ENCODE assay signal across 1 cellular context in the genomic region with DNA sequence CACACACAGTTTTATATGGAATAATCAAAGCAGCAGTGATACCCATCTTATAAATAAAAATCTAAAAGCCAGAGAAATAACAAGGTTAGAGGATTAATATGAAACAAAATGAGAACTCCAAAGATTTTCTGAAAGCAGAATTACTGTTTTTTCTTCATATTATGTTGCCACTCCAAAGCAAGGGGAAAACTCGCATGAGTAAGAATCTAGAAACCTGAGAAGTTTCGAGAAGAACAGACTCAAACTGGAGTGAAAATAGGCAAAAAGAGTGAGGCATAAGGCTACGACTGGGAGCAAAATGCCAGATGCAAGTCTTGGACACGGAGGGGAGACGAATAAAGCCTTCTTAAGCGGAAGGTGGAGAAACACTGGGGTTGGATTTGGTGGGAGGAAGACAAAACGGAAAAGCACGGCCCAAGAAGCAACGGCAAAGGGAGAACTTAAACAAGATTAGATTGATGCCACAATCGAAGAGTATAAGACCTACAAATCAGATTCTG.
TF ChIP-seq lines count a peak whose summit lies in the region.

No MANE protein-coding gene starts in this region.

TF ChIP-seq in GM23338, 12 proteins besides CTCF, POLR2A, EP300 and RAD21 (continued from another document):
- TF ChIP-seq, protein P1, sequence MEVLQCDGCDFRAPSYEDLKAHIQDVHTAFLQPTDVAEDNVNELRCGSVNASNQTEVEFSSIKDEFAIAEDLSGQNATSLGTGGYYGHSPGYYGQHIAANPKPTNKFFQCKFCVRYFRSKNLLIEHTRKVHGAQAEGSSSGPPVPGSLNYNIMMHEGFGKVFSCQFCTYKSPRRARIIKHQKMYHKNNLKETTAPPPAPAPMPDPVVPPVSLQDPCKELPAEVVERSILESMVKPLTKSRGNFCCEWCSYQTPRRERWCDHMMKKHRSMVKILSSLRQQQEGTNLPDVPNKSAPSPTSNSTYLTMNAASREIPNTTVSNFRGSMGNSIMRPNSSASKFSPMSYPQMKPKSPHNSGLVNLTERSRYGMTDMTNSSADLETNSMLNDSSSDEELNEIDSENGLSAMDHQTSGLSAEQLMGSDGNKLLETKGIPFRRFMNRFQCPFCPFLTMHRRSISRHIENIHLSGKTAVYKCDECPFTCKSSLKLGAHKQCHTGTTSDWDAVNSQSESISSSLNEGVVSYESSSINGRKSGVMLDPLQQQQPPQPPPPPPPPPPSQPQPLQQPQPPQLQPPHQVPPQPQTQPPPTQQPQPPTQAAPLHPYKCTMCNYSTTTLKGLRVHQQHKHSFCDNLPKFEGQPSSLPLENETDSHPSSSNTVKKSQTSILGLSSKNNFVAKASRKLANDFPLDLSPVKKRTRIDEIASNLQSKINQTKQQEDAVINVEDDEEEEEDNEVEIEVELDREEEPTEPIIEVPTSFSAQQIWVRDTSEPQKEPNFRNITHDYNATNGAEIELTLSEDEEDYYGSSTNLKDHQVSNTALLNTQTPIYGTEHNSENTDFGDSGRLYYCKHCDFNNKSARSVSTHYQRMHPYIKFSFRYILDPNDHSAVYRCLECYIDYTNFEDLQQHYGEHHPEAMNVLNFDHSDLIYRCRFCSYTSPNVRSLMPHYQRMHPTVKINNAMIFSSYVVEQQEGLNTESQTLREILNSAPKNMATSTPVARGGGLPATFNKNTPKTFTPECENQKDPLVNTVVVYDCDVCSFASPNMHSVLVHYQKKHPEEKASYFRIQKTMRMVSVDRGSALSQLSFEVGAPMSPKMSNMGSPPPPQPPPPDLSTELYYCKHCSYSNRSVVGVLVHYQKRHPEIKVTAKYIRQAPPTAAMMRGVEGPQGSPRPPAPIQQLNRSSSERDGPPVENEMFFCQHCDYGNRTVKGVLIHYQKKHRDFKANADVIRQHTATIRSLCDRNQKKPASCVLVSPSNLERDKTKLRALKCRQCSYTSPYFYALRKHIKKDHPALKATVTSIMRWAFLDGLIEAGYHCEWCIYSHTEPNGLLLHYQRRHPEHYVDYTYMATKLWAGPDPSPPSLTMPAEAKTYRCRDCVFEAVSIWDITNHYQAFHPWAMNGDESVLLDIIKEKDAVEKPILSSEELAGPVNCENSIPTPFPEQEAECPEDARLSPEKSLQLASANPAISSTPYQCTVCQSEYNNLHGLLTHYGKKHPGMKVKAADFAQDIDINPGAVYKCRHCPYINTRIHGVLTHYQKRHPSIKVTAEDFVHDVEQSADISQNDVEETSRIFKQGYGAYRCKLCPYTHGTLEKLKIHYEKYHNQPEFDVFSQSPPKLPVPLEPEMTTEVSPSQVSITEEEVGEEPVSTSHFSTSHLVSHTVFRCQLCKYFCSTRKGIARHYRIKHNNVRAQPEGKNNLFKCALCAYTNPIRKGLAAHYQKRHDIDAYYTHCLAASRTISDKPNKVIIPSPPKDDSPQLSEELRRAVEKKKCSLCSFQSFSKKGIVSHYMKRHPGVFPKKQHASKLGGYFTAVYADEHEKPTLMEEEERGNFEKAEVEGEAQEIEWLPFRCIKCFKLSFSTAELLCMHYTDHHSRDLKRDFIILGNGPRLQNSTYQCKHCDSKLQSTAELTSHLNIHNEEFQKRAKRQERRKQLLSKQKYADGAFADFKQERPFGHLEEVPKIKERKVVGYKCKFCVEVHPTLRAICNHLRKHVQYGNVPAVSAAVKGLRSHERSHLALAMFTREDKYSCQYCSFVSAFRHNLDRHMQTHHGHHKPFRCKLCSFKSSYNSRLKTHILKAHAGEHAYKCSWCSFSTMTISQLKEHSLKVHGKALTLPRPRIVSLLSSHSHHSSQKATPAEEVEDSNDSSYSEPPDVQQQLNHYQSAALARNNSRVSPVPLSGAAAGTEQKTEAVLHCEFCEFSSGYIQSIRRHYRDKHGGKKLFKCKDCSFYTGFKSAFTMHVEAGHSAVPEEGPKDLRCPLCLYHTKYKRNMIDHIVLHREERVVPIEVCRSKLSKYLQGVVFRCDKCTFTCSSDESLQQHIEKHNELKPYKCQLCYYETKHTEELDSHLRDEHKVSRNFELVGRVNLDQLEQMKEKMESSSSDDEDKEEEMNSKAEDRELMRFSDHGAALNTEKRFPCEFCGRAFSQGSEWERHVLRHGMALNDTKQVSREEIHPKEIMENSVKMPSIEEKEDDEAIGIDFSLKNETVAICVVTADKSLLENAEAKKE (CRISPR knock-in tag; IDR thresholded peaks at IDR 0.05), result no peak
- TF ChIP-seq, protein P2, sequence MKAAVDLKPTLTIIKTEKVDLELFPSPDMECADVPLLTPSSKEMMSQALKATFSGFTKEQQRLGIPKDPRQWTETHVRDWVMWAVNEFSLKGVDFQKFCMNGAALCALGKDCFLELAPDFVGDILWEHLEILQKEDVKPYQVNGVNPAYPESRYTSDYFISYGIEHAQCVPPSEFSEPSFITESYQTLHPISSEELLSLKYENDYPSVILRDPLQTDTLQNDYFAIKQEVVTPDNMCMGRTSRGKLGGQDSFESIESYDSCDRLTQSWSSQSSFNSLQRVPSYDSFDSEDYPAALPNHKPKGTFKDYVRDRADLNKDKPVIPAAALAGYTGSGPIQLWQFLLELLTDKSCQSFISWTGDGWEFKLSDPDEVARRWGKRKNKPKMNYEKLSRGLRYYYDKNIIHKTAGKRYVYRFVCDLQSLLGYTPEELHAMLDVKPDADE (IDR thresholded peaks at IDR 0.05), result no peak
- no peak for TF ChIP-seq EZH2phosphoT487 (IDR thresholded peaks at IDR 0.05; ENCODE audit: unreplicated experiment)
- no peak for TF ChIP-seq ZNF331 (CRISPR knock-in tag; IDR thresholded peaks at IDR 0.05; ENCODE audit: low read depth)
- no peak for TF ChIP-seq STAT1 (IDR thresholded peaks at IDR 0.05; ENCODE audit: unreplicated experiment)
- TF ChIP-seq CREB1 (CRISPR knock-in tag; IDR thresholded peaks at IDR 0.05; ENCODE audit: low read depth), result no peak
